Comparison of ENCODE assay signal across 30 cellular contexts in genomic region chr4:104969394-104970066, GRCh38.
DNase-seq lines count a peak whose midpoint lies in the region; ATAC-seq, FAIRE-seq and TF ChIP-seq lines count a peak whose summit lies in the region.
"Had no signal": no experiment of that assay in that cellular context is flagged by ENCODE, and none has a peak within 500 bp of the region (broad histone marks: within the 10 kb centered on the region; RNA-seq: fewer than 3 reads in every experiment).

No MANE protein-coding gene starts in this region.

- H3K9me3 Mint-ChIP-seq in CD4-positive, alpha-beta memory T cell, result peaks cover 0 to 3% (median 0%) of the 10 kb centered on the region in 8 donors
- H3K9me3 Mint-ChIP-seq: activated T-helper 17 cell treated with anti-CD3 and anti-CD28 coated beads, Interleukin-2, amount 50 U/mL, for 72 hours; GM23338; mesothelial cell of epicardium had no signal

- no peaks in the 10 kb centered on the region for H3K9me3 ChIP-seq in OCI-LY3 (ENCODE audit: insufficient read depth, low read length)
- H3K9me3 ChIP-seq in CD4-positive, alpha-beta memory T cell (ENCODE audit: control insufficient read depth in 1 of 2, low read length in 2 of 2), result no peaks in the 10 kb centered on the region
- H3K9me3 ChIP-seq: BLaER1, colonic mucosa, left ventricle myocardium inferior, tibial nerve had no signal

- no peaks in the 10 kb centered on the region for H4K20me1 ChIP-seq in OCI-LY3 (ENCODE audit: insufficient read depth, low read length)
- H4K20me1 ChIP-seq: BLaER1 had no signal

- H2AFZ ChIP-seq in OCI-LY3 (ENCODE audit: low read depth, low read length), result no peak overlapping the region
- H2AFZ ChIP-seq: GM23338 had no signal

- CTCF ChIA-PET in CD4-positive, alpha-beta memory T cell (lab: Charles Lee; ENCODE audit: partially characterized antibody), result no interaction called here

- no peaks in the 10 kb centered on the region for H3K27me3 ChIP-seq in OCI-LY3 (ENCODE audit: low read depth, low read length)
- no peaks in the 10 kb centered on the region for H3K27me3 ChIP-seq in CD4-positive, alpha-beta memory T cell (ENCODE audit: insufficient read depth, low read length)
- H3K27me3 ChIP-seq: BLaER1, colonic mucosa, tibial nerve had no signal

- FAIRE-seq in GM12892 (lab: Jason Lieb, UNC) (peak; percentile 69), H54 (lab: Jason Lieb, UNC) (no peak)
- FAIRE-seq: HepG2 had no signal

- no peak overlapping the region for H3K27ac Mint-ChIP-seq in CD4-positive, alpha-beta memory T cell
- H3K27ac Mint-ChIP-seq: activated CD4-positive, alpha-beta memory T cell treated with anti-CD3 and anti-CD28 coated beads, Interleukin-2, amount 10 ng/mL, durations not matched to agents 7 days and 5 days; activated naive CD4-positive, alpha-beta T cell treated with anti-CD3 and anti-CD28 coated beads, Interleukin-2, amount 50 U/mL, for 72 hours; activated T-helper 17 cell treated with anti-CD3 and anti-CD28 coated beads, Interleukin-2, amount 50 U/mL, for 72 hours; GM23338; HFFc6; mesothelial cell of epicardium; stimulated activated naive CD8-positive, alpha-beta T cell treated with anti-CD3 and anti-CD28 coated beads, Interleukin-15, Interleukin-2, amounts not matched to agents 100 ng/mL and 50 ng/mL, for 24 hours; T-helper 17 cell had no signal

- peak overlapping the region; percentile 7; the same call in 1 of the 2 replicates for H3K4me3 ChIP-seq in OCI-LY3 (ENCODE audit: low read length)
- no peak overlapping the region for H3K4me3 ChIP-seq in CD4-positive, alpha-beta memory T cell (ENCODE audit: low read length in 2 of 2)
- H3K4me3 ChIP-seq: BLaER1, colonic mucosa, GM23338, left ventricle myocardium inferior, SK-N-MC, tibial nerve had no signal

- peak overlapping the region; percentile 36 for H3K27ac ChIP-seq in OCI-LY3 (ENCODE audit: low read length)
- no peak overlapping the region for H3K27ac ChIP-seq in CD4-positive, alpha-beta memory T cell (ENCODE audit: low read depth, low read length)
- H3K27ac ChIP-seq: BLaER1, colonic mucosa, left ventricle myocardium inferior, RWPE1, SK-N-MC had no signal

- peaks cover 5 to 13% (median 10%) of the 10 kb centered on the region in 4 donors for H3K4me1 Mint-ChIP-seq in CD4-positive, alpha-beta memory T cell

- H3K9ac ChIP-seq in OCI-LY3 (ENCODE audit: low read length), result no peak overlapping the region
- H3K9ac ChIP-seq: BLaER1 had no signal

- DNase-seq in GM12892 (ENCODE audit: insufficient read length), result no peak
- peak; percentile 77 for DNase-seq in renal cortical epithelial cell (ENCODE audit: low read depth)
- no peak for DNase-seq in HUDEP-2 (lab: John Stamatoyannopoulos, UW; ENCODE audit: unreplicated experiment in 76 of 76)
- no peak for DNase-seq in CD4-positive, alpha-beta memory T cell
- DNase-seq in H54 (ENCODE audit: insufficient read length, low spot score), result no peak
- DNase-seq in activated gamma-delta T cell (lab: John Stamatoyannopoulos, UW), result no peak
- DNase-seq: activated CD4-positive, alpha-beta memory T cell treated with anti-CD3 and anti-CD28 coated beads, Interleukin-2, amount 10 ng/mL, durations not matched to agents 7 days and 5 days; activated CD4-positive, alpha-beta T cell treated with anti-CD3 and anti-CD28 coated beads for 1 hour; colonic mucosa; effector memory CD4-positive, alpha-beta T cell; HFFc6; left ventricle myocardium inferior; naive B cell; NCI-H1092; NCI-H1694 treated with DMSO at 0.1 percent for 48 hours; NCI-H2171 treated with DMSO at 0.1 percent for 48 hours; NCI-H524 treated with DMSO at 0.1 percent for 48 hours; T-helper 17 cell had no signal

- POLR2A ChIA-PET in CD4-positive, alpha-beta memory T cell (lab: Charles Lee; ENCODE audit: partially characterized antibody), result no interaction called here

- TF ChIP-seq CTCF in OCI-LY3 (IDR thresholded peaks at IDR 0.05; ENCODE audit: low read depth, low read length), result no peak

- peak; percentile 48 for ATAC-seq in esophagus mucosa
- ATAC-seq: activated naive CD4-positive, alpha-beta T cell treated with anti-CD3 and anti-CD28 coated beads, Interleukin-2, amount 50 U/mL, for 72 hours; activated T-helper 17 cell treated with anti-CD3 and anti-CD28 coated beads, Interleukin-2, amount 50 U/mL, for 72 hours; GM23338; HepG2; T-helper 17 cell had no signal

- no peaks in the 10 kb centered on the region for H3K36me3 Mint-ChIP-seq in CD4-positive, alpha-beta memory T cell
- H3K36me3 Mint-ChIP-seq: mesothelial cell of epicardium, naive B cell had no signal

- no peak overlapping the region for H3K4me3 Mint-ChIP-seq in CD4-positive, alpha-beta memory T cell
- H3K4me3 Mint-ChIP-seq: activated CD4-positive, alpha-beta memory T cell treated with anti-CD3 and anti-CD28 coated beads, Interleukin-2, amount 10 ng/mL, durations not matched to agents 7 days and 5 days; activated T-helper 17 cell treated with anti-CD3 and anti-CD28 coated beads, Interleukin-2, amount 50 U/mL, for 72 hours; GM23338; HFFc6; mesothelial cell of epicardium; naive B cell; stimulated activated naive CD8-positive, alpha-beta T cell treated with anti-CD3 and anti-CD28 coated beads, Interleukin-15, Interleukin-2, amounts not matched to agents 100 ng/mL and 50 ng/mL, for 24 hours; T-helper 17 cell had no signal

- no peaks in the 10 kb centered on the region for H3K36me3 ChIP-seq in OCI-LY3 (replicated peaks; ENCODE audit: low read depth, low read length)
- H3K36me3 ChIP-seq in CD4-positive, alpha-beta memory T cell (ENCODE audit: insufficient read depth, low read length), result no peaks in the 10 kb centered on the region
- H3K36me3 ChIP-seq: BLaER1, colonic mucosa, left ventricle myocardium inferior, tibial nerve had no signal

- H3K4me1 ChIP-seq in OCI-LY3 (ENCODE audit: low read length), result peaks cover 75% of the 10 kb centered on the region
- H3K4me1 ChIP-seq in CD4-positive, alpha-beta memory T cell (ENCODE audit: insufficient read depth, low read length), result peaks cover 14% of the 10 kb centered on the region
- H3K4me1 ChIP-seq: colonic mucosa, left ventricle myocardium inferior had no signal

- intact Hi-C loops in CD4-positive, alpha-beta memory T cell (cut with micrococcal nuclease), result no loop called here

- H3K79me2 ChIP-seq in OCI-LY3 (ENCODE audit: low read length), result no peaks in the 10 kb centered on the region

- peak overlapping the region; percentile 49 for H3K4me2 ChIP-seq in OCI-LY3 (ENCODE audit: low read length)
- H3K4me2 ChIP-seq: BLaER1, GM23338 had no signal

- no peak for TF ChIP-seq POLR2A in GM12892 (IDR thresholded peaks at IDR 0.05; ENCODE audit: low read depth, low read length)
- TF ChIP-seq POLR2A in H54 (IDR thresholded peaks at IDR 0.05; ENCODE audit: low read depth, low read length), result no peak

- peaks cover 0 to 2% of the 10 kb centered on the region in 2 donors for H3K27me3 Mint-ChIP-seq in CD4-positive, alpha-beta memory T cell
- H3K27me3 Mint-ChIP-seq: activated T-helper 17 cell treated with anti-CD3 and anti-CD28 coated beads, Interleukin-2, amount 50 U/mL, for 72 hours; stimulated activated naive CD8-positive, alpha-beta T cell treated with anti-CD3 and anti-CD28 coated beads, Interleukin-15, Interleukin-2, amounts not matched to agents 100 ng/mL and 50 ng/mL, for 24 hours; T-helper 17 cell had no signal
